1 cellular context compared by ENCODE assay signal in genomic region chr17:46777943-46778915, GRCh38.
TF ChIP-seq lines count a peak whose summit lies in the region.

No MANE protein-coding gene starts in this region.

TF ChIP-seq in GM23338, 12 proteins besides CTCF, POLR2A, EP300 and RAD21 (continued from another document):
- TF ChIP-seq REST (IDR thresholded peaks at IDR 0.05; ENCODE audit: unreplicated experiment) (peak; percentile 42), ZNF114 (CRISPR knock-in tag; IDR thresholded peaks at IDR 0.05) (no peak), CREB1 (CRISPR knock-in tag; IDR thresholded peaks at IDR 0.05; ENCODE audit: low read depth) (no peak), ETS1 (IDR thresholded peaks at IDR 0.05) (no peak), JUNB (IDR thresholded peaks at IDR 0.05; ENCODE audit: unreplicated experiment) (no peak)
